8 cellular contexts compared by ENCODE assay signal in genomic region chr9:65386699-65387098, GRCh38.
DNase-seq lines count a peak whose midpoint lies in the region; ATAC-seq, FAIRE-seq and TF ChIP-seq lines count a peak whose summit lies in the region.
"Not testable (repeated sequence)": the region's sequence is repeated elsewhere in the genome, so short reads cannot be mapped to it uniquely, and the experiment has no call there.

No MANE protein-coding gene starts in this region.

- H3K27me3 Mint-ChIP-seq in osteocyte (ENCODE audit: unreplicated experiment), result not testable (repeated sequence)

- TF ChIP-seq CTCF in bronchial epithelial cell (IDR thresholded peaks at IDR 0.05; ENCODE audit: insufficient read depth, low read length, severe bottlenecking); osteocyte (IDR thresholded peaks at IDR 0.05): not testable (repeated sequence)

- intact Hi-C loops in right cardiac atrium (cut with DNase I), result not testable (repeated sequence)

- FAIRE-seq in bronchial epithelial cell (lab: Jason Lieb, UNC), result not testable (repeated sequence)

- peak overlapping the region in 4 of 11 experiments; percentile 23 to 52 (median 44); a peak in 5 of 22 replicates for H3K27ac ChIP-seq in BLaER1 treated with 17β-estradiol and CSF1 and Interleukin-3, amounts not matched to agents 10 nM and 100 nM
- not testable (repeated sequence) for H3K27ac ChIP-seq in Karpas-422 (ENCODE audit: low read length); right cardiac atrium (ENCODE audit: low read length)

- H3K4me3 Mint-ChIP-seq in osteocyte (ENCODE audit: unreplicated experiment), result peak overlapping the region; percentile 32

- H3K27me3 ChIP-seq in BLaER1 treated with 17β-estradiol and CSF1 and Interleukin-3, amounts not matched to agents 10 nM and 100 nM; Karpas-422 (ENCODE audit: low read length); bronchial epithelial cell (ENCODE audit: control insufficient read depth, insufficient read depth, low read length); right cardiac atrium (ENCODE audit: control insufficient read depth, insufficient read depth): not testable (repeated sequence)

- not testable (repeated sequence) for H3K9me2 ChIP-seq in Karpas-422 (replicated peaks; ENCODE audit: insufficient read depth, low read length)

- not testable (repeated sequence) for H3K4me1 Mint-ChIP-seq in osteocyte (ENCODE audit: unreplicated experiment)

- not testable (repeated sequence) for H3K36me3 ChIP-seq in BLaER1 treated with 17β-estradiol and CSF1 and Interleukin-3, amounts not matched to agents 10 nM and 100 nM; Karpas-422 (ENCODE audit: insufficient read depth, low read length); bronchial epithelial cell (ENCODE audit: control insufficient read depth, insufficient read depth, low read length)

- not testable (repeated sequence) for H3K9me3 Mint-ChIP-seq in osteocyte (ENCODE audit: unreplicated experiment)

- H4K20me1 ChIP-seq in BLaER1 treated with 17β-estradiol and CSF1 and Interleukin-3, amounts not matched to agents 10 nM and 100 nM; Karpas-422 (ENCODE audit: insufficient read depth, low read depth, low read length): not testable (repeated sequence)

- ATAC-seq in GM21737 (IDR thresholded peaks at IDR 0.05; ENCODE audit: unreplicated experiment) (peak; percentile 62), right cardiac atrium (peak; percentile 59 to 81)

- 49% methylated on average over 28 of the region's 28 CpGs for WGBS in right cardiac atrium

- H3K4me1 ChIP-seq in BLaER1 treated with 17β-estradiol and CSF1 and Interleukin-3, amounts not matched to agents 10 nM and 100 nM; Karpas-422 (ENCODE audit: low read length); right cardiac atrium (ENCODE audit: control insufficient read depth, insufficient read depth, low read length): not testable (repeated sequence)

- peak overlapping the region; percentile 42 to 65 (median 54); a peak in 19 of 20 replicates for H3K4me3 ChIP-seq in BLaER1 treated with 17β-estradiol and CSF1 and Interleukin-3, amounts not matched to agents 10 nM and 100 nM
- peak overlapping the region; percentile 55; the same call in 1 of the 2 replicates for H3K4me3 ChIP-seq in Karpas-422 (ENCODE audit: low read length)
- H3K4me3 ChIP-seq in bronchial epithelial cell (ENCODE audit: low read depth, low read length), result peak overlapping the region; percentile 34
- H3K4me3 ChIP-seq in right cardiac atrium (ENCODE audit: low read length), result peak overlapping the region; percentile 13

- not testable (repeated sequence) for H3K36me3 Mint-ChIP-seq in osteocyte (ENCODE audit: unreplicated experiment)

- DNase-seq in Karpas-422 (peak; percentile 91), bronchial epithelial cell (ENCODE audit: low read depth) (peak; percentile 59), right cardiac atrium (peak; percentile 77 to 94 (median 91)), osteocyte (ENCODE audit: extremely low spot score, unreplicated experiment) (peak; percentile 94)
- peak; percentile 69 to 75 for DNase-seq in activated CD4-positive, alpha-beta T cell treated with anti-CD3 and anti-CD28 coated beads, Interleukin-2, amount 50 U/mL, for 48 hours
- DNase-seq in stimulated activated CD8-positive, alpha-beta memory T cell treated with anti-CD3 and anti-CD28 coated beads, Interleukin-2, amount 100 ng/mL, for 48 hours (ENCODE audit: low read depth in 2 of 2), result peak; percentile 56 to 61

- H3K9ac ChIP-seq in BLaER1 treated with 17β-estradiol and CSF1 and Interleukin-3, amounts not matched to agents 10 nM and 100 nM, result peak overlapping the region in 9 of 11 experiments; percentile 38 to 67 (median 57); a peak in 13 of 22 replicates
- peak overlapping the region; percentile 48; the same call in 1 of the 2 replicates for H3K9ac ChIP-seq in Karpas-422 (ENCODE audit: low read length)

- H3K27ac Mint-ChIP-seq in osteocyte (ENCODE audit: unreplicated experiment), result not testable (repeated sequence)

- not testable (repeated sequence) for H3K79me2 ChIP-seq in Karpas-422 (ENCODE audit: low read length)

- H2AFZ ChIP-seq in Karpas-422 (ENCODE audit: low read length), result not testable (repeated sequence)

- H3K9me3 ChIP-seq in BLaER1 treated with 17β-estradiol and CSF1 and Interleukin-3, amounts not matched to agents 10 nM and 100 nM (replicated peaks in 1 of 11), result peaks cover 0 to 42% (median 23%) of the 10 kb centered on the region in 11 experiments; a peak in 15 of 22 replicates
- H3K9me3 ChIP-seq in Karpas-422 (ENCODE audit: low read length); right cardiac atrium (ENCODE audit: control insufficient read depth, low read length): not testable (repeated sequence)

- peak overlapping the region in 4 of 11 experiments; percentile 24 to 45 (median 32); a peak in 5 of 22 replicates for H3K4me2 ChIP-seq in BLaER1 treated with 17β-estradiol and CSF1 and Interleukin-3, amounts not matched to agents 10 nM and 100 nM
- peak overlapping the region; percentile 58 for H3K4me2 ChIP-seq in Karpas-422 (ENCODE audit: low read depth, low read length, poor library complexity, severe bottlenecking)
